Comparison of ENCODE assay signal across 1 cellular context in genomic region chr12:117284160-117284559, GRCh38.
TF ChIP-seq lines count a peak whose summit lies in the region.

No MANE protein-coding gene starts in this region.

TF ChIP-seq in GM23338, 12 proteins besides CTCF, POLR2A, EP300 and RAD21 (continued from another document):
- TF ChIP-seq ZNF462 (CRISPR knock-in tag; IDR thresholded peaks at IDR 0.05): no peak
- TF ChIP-seq EZH2phosphoT487 (IDR thresholded peaks at IDR 0.05; ENCODE audit: unreplicated experiment): no peak
- no peak for TF ChIP-seq CREB1 (CRISPR knock-in tag; IDR thresholded peaks at IDR 0.05; ENCODE audit: low read depth)
- no peak for TF ChIP-seq POLR2AphosphoS5 (IDR thresholded peaks at IDR 0.05; ENCODE audit: low read depth)
TF ChIP-seq in GM23338: peak in this region for 0.
